Comparison of ENCODE assay signal across 28 cellular contexts in the genomic region with DNA sequence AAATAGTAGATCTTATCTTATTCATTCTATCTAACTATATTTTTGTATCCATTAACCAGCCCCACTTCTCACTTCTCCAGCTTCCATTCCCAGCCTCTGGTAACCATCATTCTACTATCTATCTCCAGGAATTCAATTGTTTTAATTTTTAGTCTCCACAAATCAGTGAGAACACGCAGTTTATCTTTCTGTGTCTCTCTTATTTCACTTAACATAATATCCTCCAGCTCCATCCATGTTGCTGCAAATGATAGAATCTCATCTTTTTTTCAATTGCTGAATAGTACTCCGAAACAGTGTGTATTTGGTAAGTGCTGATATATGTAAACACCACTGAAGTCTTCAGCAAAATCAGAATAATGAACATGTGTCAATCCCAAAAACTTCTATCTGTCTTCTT.
"Had no signal": no experiment of that assay in that cellular context is flagged by ENCODE, and none has a peak within 500 bp of the region (broad histone marks: within the 10 kb centered on the region; RNA-seq: fewer than 3 reads in every experiment).

No MANE protein-coding gene starts in this region.

- H3K9me3 Mint-ChIP-seq: stimulated activated effector memory CD8-positive, alpha-beta T cell treated with anti-CD3 and anti-CD28 coated beads, Interleukin-12 subunit alpha, Interleukin-12 subunit beta, amount 100 ng/mL, for 72 hours; stimulated activated memory B cell treated with anti-CD40 and anti-IgM and Interleukin-4, amounts not matched to agents 10 μg/mL and 1 μg/mL and 100 μg/mL, for 72 hours; stimulated activated naive B cell treated with anti-CD40 and anti-IgM and Interleukin-4, amounts not matched to agents 10 μg/mL and 1 μg/mL and 100 μg/mL, for 72 hours; stimulated activated naive CD8-positive, alpha-beta T cell treated with anti-CD3 and anti-CD28 coated beads, Interleukin-15, Interleukin-2, amounts not matched to agents 100 ng/mL and 50 ng/mL, for 24 hours; type B pancreatic cell had no signal

- H3K27ac ChIP-seq: stomach, suprapubic skin, testis, thoracic aorta, thyroid gland, tibial artery, tibial nerve, transverse colon, upper lobe of left lung, upper lobe of right lung, uterus, vagina had no signal

- ATAC-seq: stimulated activated effector memory CD8-positive, alpha-beta T cell treated with anti-CD3 and anti-CD28 coated beads, Interleukin-12 subunit alpha, Interleukin-12 subunit beta, amount 100 ng/mL, for 72 hours; stimulated activated memory B cell treated with anti-CD40 and anti-IgM and Interleukin-4, amounts not matched to agents 10 μg/mL and 1 μg/mL and 100 μg/mL, for 72 hours; stimulated activated naive B cell treated with anti-CD40 and anti-IgM and Interleukin-4, amounts not matched to agents 10 μg/mL and 1 μg/mL and 100 μg/mL, for 72 hours; stimulated activated naive CD8-positive, alpha-beta T cell treated with anti-CD3 and anti-CD28 coated beads, Interleukin-15, amount 100 ng/mL, for 72 hours; stimulated activated naive CD8-positive, alpha-beta T cell treated with anti-CD3 and anti-CD28 coated beads, Interleukin-15, Interleukin-2, amounts not matched to agents 100 U/mL and 50 U/mL, for 24 hours; upper lobe of right lung had no signal

- H3K36me3 Mint-ChIP-seq: stimulated activated effector memory CD8-positive, alpha-beta T cell treated with anti-CD3 and anti-CD28 coated beads, Interleukin-12 subunit alpha, Interleukin-12 subunit beta, amount 100 ng/mL, for 72 hours; stimulated activated memory B cell treated with anti-CD40 and anti-IgM and Interleukin-4, amounts not matched to agents 10 μg/mL and 1 μg/mL and 100 μg/mL, for 72 hours; stimulated activated naive B cell treated with anti-CD40 and anti-IgM and Interleukin-4, amounts not matched to agents 10 μg/mL and 1 μg/mL and 100 μg/mL, for 72 hours; type B pancreatic cell had no signal

- H3K27ac Mint-ChIP-seq: stimulated activated effector memory CD8-positive, alpha-beta T cell treated with anti-CD3 and anti-CD28 coated beads, Interleukin-12 subunit alpha, Interleukin-12 subunit beta, amount 100 ng/mL, for 72 hours; stimulated activated memory B cell treated with anti-CD40 and anti-IgM and Interleukin-4, amounts not matched to agents 10 μg/mL and 1 μg/mL and 100 μg/mL, for 72 hours; stimulated activated naive B cell treated with anti-CD40 and anti-IgM and Interleukin-4, amounts not matched to agents 10 μg/mL and 1 μg/mL and 100 μg/mL, for 72 hours; stimulated activated naive CD8-positive, alpha-beta T cell treated with anti-CD3 and anti-CD28 coated beads, Interleukin-15, amount 100 ng/mL, for 72 hours; stimulated activated naive CD8-positive, alpha-beta T cell treated with anti-CD3 and anti-CD28 coated beads, Interleukin-15, Interleukin-2, amounts not matched to agents 100 ng/mL and 50 ng/mL, for 24 hours; type B pancreatic cell had no signal

- H3K27me3 Mint-ChIP-seq: type B pancreatic cell had no signal

- H3K4me3 ChIP-seq: stomach, suprapubic skin, testis, thoracic aorta, thyroid gland, tibial artery, tibial nerve, transverse colon, upper lobe of left lung, upper lobe of right lung, uterus, vagina had no signal

- H3K9me3 ChIP-seq: stomach, suprapubic skin, testis, thoracic aorta, thyroid gland, tibial artery, tibial nerve, transverse colon, upper lobe of left lung, upper lobe of right lung, uterus, vagina had no signal

- H3K36me3 ChIP-seq: stomach, suprapubic skin, thoracic aorta, thyroid gland, tibial artery, tibial nerve, transverse colon, upper lobe of left lung, upper lobe of right lung, uterus, vagina had no signal

- H3K4me3 Mint-ChIP-seq: stimulated activated effector memory CD8-positive, alpha-beta T cell treated with anti-CD3 and anti-CD28 coated beads, Interleukin-12 subunit alpha, Interleukin-12 subunit beta, amount 100 ng/mL, for 72 hours; stimulated activated memory B cell treated with anti-CD40 and anti-IgM and Interleukin-4, amounts not matched to agents 10 μg/mL and 1 μg/mL and 100 μg/mL, for 72 hours; stimulated activated naive B cell treated with anti-CD40 and anti-IgM and Interleukin-4, amounts not matched to agents 10 μg/mL and 1 μg/mL and 100 μg/mL, for 72 hours; stimulated activated naive CD8-positive, alpha-beta T cell treated with anti-CD3 and anti-CD28 coated beads, Interleukin-15, amount 100 ng/mL, for 72 hours; stimulated activated naive CD8-positive, alpha-beta T cell treated with anti-CD3 and anti-CD28 coated beads, Interleukin-15, Interleukin-2, amounts not matched to agents 100 ng/mL and 50 ng/mL, for 24 hours; type B pancreatic cell had no signal

- H3K27me3 ChIP-seq: stomach, suprapubic skin, testis, thyroid gland, tibial artery, tibial nerve, transverse colon, upper lobe of left lung, upper lobe of right lung, uterus, vagina had no signal

- DNase-seq: stimulated activated CD4-positive, alpha-beta T cell treated with anti-CD3 and anti-CD28 coated beads, Interleukin-2, amount 100 ng/mL, for 48 hours; stimulated activated CD4-positive, alpha-beta T cell treated with anti-CD3 and anti-CD28 coated beads, Interleukin-4, amount 100 ng/mL, for 1 hour; stimulated activated CD4-positive, alpha-beta T cell treated with anti-CD3 and anti-CD28 coated beads, Interleukin-4, amount 100 ng/mL, for 24 hours; stimulated activated CD4-positive, alpha-beta T cell treated with anti-CD3 and anti-CD28 coated beads, Interleukin-4, amount 100 ng/mL, for 4 hours; stimulated activated CD8-positive, alpha-beta memory T cell treated with anti-CD3 and anti-CD28 coated beads, Interleukin-4, amount 100 ng/mL, for 48 hours; stimulated activated naive B cell treated with anti-CD40 and anti-IgM and Interleukin-4, amounts not matched to agents 10 μg/mL and 1 μg/mL and 100 μg/mL, for 72 hours; stimulated activated naive CD4-positive, alpha-beta T cell; stimulated activated naive CD4-positive, alpha-beta T cell treated with Interleukin-2 at 50 U/mL for 16 hours; stimulated activated naive CD8-positive, alpha-beta T cell treated with anti-CD3 and anti-CD28 coated beads, Interleukin-15, amount 100 ng/mL, for 72 hours; stimulated activated naive CD8-positive, alpha-beta T cell treated with anti-CD3 and anti-CD28 coated beads, Interleukin-15, Interleukin-2, amounts not matched to agents 100 U/mL and 50 U/mL, for 24 hours; stomach; substantia nigra; testis; thyroid gland; tibial artery; transverse colon; trophoblast cell; upper lobe of left lung; upper lobe of right lung; uterus had no signal

- H3K4me1 ChIP-seq: stomach, transverse colon, upper lobe of left lung, uterus had no signal
